In the genomic region with DNA sequence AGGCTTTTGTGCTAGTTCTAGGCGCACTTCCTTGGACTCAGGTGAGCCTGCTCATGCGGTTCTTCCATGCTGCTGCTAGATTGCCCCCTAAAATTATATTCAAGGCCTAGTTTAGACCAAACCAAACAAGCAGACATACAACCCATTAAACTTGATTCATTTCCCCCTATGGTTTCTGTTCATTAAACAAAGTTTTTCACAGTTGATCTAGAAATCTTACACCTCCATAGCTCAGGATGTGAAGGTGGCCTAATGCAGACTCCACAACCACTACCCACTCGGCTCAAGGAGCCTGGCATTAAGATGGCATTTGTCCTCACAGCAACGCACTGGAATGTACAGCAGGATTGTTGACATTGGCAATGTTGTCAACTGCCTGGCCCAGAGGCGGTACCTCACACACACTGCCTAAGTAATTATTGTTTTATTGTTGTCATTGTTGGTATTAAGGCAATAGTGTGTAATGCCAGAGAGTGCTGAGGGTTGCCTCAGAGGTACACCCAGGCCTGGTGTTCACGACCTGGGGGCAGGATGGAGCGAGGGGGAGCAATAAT, we compare ENCODE assay signal across 19 cellular contexts. TPM values are rescaled to one million over a fixed set of nuclear protein-coding genes. Genes with fewer than 3 reads are reported as not detected.
DNase-seq lines count a peak whose midpoint lies in the region; ATAC-seq, FAIRE-seq and TF ChIP-seq lines count a peak whose summit lies in the region.
"Had no signal": no experiment of that assay in that cellular context is flagged by ENCODE, and none has a peak within 500 bp of the region (broad histone marks: within the 10 kb centered on the region; RNA-seq: fewer than 3 reads in every experiment).

No MANE protein-coding gene starts in this region.

- H3K27ac Mint-ChIP-seq in osteocyte (ENCODE audit: unreplicated experiment), result no peak overlapping the region
- H3K27ac Mint-ChIP-seq: GM23338 had no signal

- 76 to 79% methylated on average over 7 of the region's 7 CpGs for WGBS in heart right ventricle, 2 donors
- WGBS in right cardiac atrium, result 76% methylated on average over 7 of the region's 7 CpGs
- WGBS in spleen, 5 donors, result 84 to 95% (median 87%) methylated on average over 7 of the region's 7 CpGs

- no peak for ATAC-seq in heart right ventricle
- no peak for ATAC-seq in right cardiac atrium
- ATAC-seq: A549, GM23338, HCT116 had no signal

- no peak overlapping the region for H2AFZ ChIP-seq in endothelial cell of umbilical vein (ENCODE audit: low read depth, low read length)
- H2AFZ ChIP-seq: GM23338, PC-9 had no signal

- H4K20me1 ChIP-seq in endothelial cell of umbilical vein (replicated peaks; ENCODE audit: control insufficient read depth, extremely low read depth, insufficient read depth, low read length), result no peaks in the 10 kb centered on the region
- H4K20me1 ChIP-seq: BLaER1 treated with 17β-estradiol and CSF1 and Interleukin-3, amounts not matched to agents 10 nM and 100 nM had no signal

- intact Hi-C loops in heart right ventricle (cut with DNase I), result loop anchor here in 1 of 10 donors (10.0 kb wide), 1 partner anchor 614 kb away; no protein-coding TSS in a partner anchor
- intact Hi-C loops in right cardiac atrium (cut with DNase I), result no loop called here
- intact Hi-C loops in endothelial cell of umbilical vein (cut with micrococcal nuclease), result no loop called here
- intact Hi-C loops in spleen (cut with DNase I; ENCODE audit: low total_unique reads), result no loop called here
- intact Hi-C loops in A673 (cut with micrococcal nuclease; ENCODE audit: unreplicated experiment), result no loop called here

- peaks cover 0 to 5% (median 0%) of the 10 kb centered on the region in 11 donors for H3K9me3 ChIP-seq in heart right ventricle
- H3K9me3 ChIP-seq in right cardiac atrium (ENCODE audit: control insufficient read depth, low read length), result no peaks in the 10 kb centered on the region
- H3K9me3 ChIP-seq in endothelial cell of umbilical vein (replicated peaks; ENCODE audit: control insufficient read depth, insufficient read depth, low read length), result no peaks in the 10 kb centered on the region
- no peaks in the 10 kb centered on the region for H3K9me3 ChIP-seq in spleen
- no peaks in the 10 kb centered on the region for H3K9me3 ChIP-seq in A673 (ENCODE audit: low read depth, low read length, poor library complexity, severe bottlenecking)
- H3K9me3 ChIP-seq: A549 had no signal

- H3K27ac ChIP-seq in heart right ventricle (peak overlapping the region in 6 of 10 donors; percentile 45 to 73 (median 62)), right cardiac atrium (ENCODE audit: low read length) (no peak overlapping the region), endothelial cell of umbilical vein (ENCODE audit: insufficient read depth, low read depth, low read length) (no peak overlapping the region), spleen (no peak overlapping the region), A673 (ENCODE audit: low read depth, low read length, poor library complexity, severe bottlenecking) (no peak overlapping the region)
- H3K27ac ChIP-seq: A549, PC-9 had no signal

- H3K4me3 ChIP-seq in heart right ventricle (no peak overlapping the region), right cardiac atrium (ENCODE audit: low read length) (no peak overlapping the region), endothelial cell of umbilical vein (replicated peaks in 1 of 3; ENCODE audit: insufficient read depth in 1 of 3, low read depth in 1 of 3, low read length in 3 of 3) (no peak overlapping the region), spleen (no peak overlapping the region), A673 (ENCODE audit: low read depth, low read length, poor library complexity, severe bottlenecking) (no peak overlapping the region)
- H3K4me3 ChIP-seq: A549; BLaER1 treated with 17β-estradiol and CSF1 and Interleukin-3, amounts not matched to agents 10 nM and 100 nM; GM23338; PC-9 had no signal

- no peak for FAIRE-seq in endothelial cell of umbilical vein (lab: Jason Lieb, UNC)
- FAIRE-seq: A549 had no signal

- no peaks in the 10 kb centered on the region for H3K9me1 ChIP-seq in endothelial cell of umbilical vein (replicated peaks; ENCODE audit: control insufficient read depth, extremely low read depth, insufficient read depth, low read length)

- no peak overlapping the region for H3K4me3 Mint-ChIP-seq in osteocyte (ENCODE audit: unreplicated experiment)
- H3K4me3 Mint-ChIP-seq: CD8-positive, alpha-beta memory T cell; GM23338 had no signal

- POLR2A ChIA-PET in endothelial cell of umbilical vein (lab: Charles Lee) (no interaction called here), A673 (lab: Charles Lee; ENCODE audit: low non-redundant PET) (no interaction called here)

- dilution Hi-C loops in endothelial cell of umbilical vein (cut with MboI; ENCODE audit: extremely low pct_ligation_motif_present, low sequenced_read_pairs), result no loop called here

- H3K9ac ChIP-seq in endothelial cell of umbilical vein (replicated peaks; ENCODE audit: extremely low read depth, insufficient read depth, low read length), result no peak overlapping the region
- H3K9ac ChIP-seq: BLaER1 treated with 17β-estradiol and CSF1 and Interleukin-3, amounts not matched to agents 10 nM and 100 nM had no signal

- TF ChIP-seq POLR2A in endothelial cell of umbilical vein (IDR thresholded peaks at IDR 0.05; ENCODE audit: low read depth, low read length) (no peak), spleen (IDR thresholded peaks at IDR 0.05) (no peak)

- no peaks in the 10 kb centered on the region for H3K4me1 Mint-ChIP-seq in osteocyte (ENCODE audit: unreplicated experiment)
- H3K4me1 Mint-ChIP-seq: CD8-positive, alpha-beta memory T cell; GM23338 had no signal

- H3K36me3 Mint-ChIP-seq in osteocyte (ENCODE audit: unreplicated experiment), result no peaks in the 10 kb centered on the region
- H3K36me3 Mint-ChIP-seq: CD8-positive, alpha-beta memory T cell had no signal

- CTCF ChIA-PET in endothelial cell of umbilical vein (lab: Charles Lee) (no interaction called here), A673 (lab: Charles Lee) (no interaction called here)

- no peaks in the 10 kb centered on the region for H3K27me3 Mint-ChIP-seq in osteocyte (ENCODE audit: unreplicated experiment)

- no peaks in the 10 kb centered on the region for H3K9me3 Mint-ChIP-seq in osteocyte (ENCODE audit: unreplicated experiment)
- H3K9me3 Mint-ChIP-seq: GM23338 had no signal

- H3K4me1 ChIP-seq in heart right ventricle, result peaks cover 0 to 19% (median 8%) of the 10 kb centered on the region in 9 donors
- H3K4me1 ChIP-seq in right cardiac atrium (ENCODE audit: control insufficient read depth, insufficient read depth, low read length), result no peaks in the 10 kb centered on the region
- H3K4me1 ChIP-seq in endothelial cell of umbilical vein (ENCODE audit: control insufficient read depth, extremely low read depth, insufficient read depth, low read length), result no peaks in the 10 kb centered on the region
- H3K4me1 ChIP-seq in spleen, result no peaks in the 10 kb centered on the region
- H3K4me1 ChIP-seq in A673 (ENCODE audit: insufficient read depth, low read length, poor library complexity, severe bottlenecking), result no peaks in the 10 kb centered on the region
- H3K4me1 ChIP-seq: A549 had no signal

- peaks cover 0 to 3% (median 0%) of the 10 kb centered on the region in 9 donors for H3K36me3 ChIP-seq in heart right ventricle
- H3K36me3 ChIP-seq in endothelial cell of umbilical vein (ENCODE audit: control insufficient read depth in 2 of 2, extremely low read depth in 1 of 2, insufficient read depth in 2 of 2, low read length in 2 of 2), result no peaks in the 10 kb centered on the region
- H3K36me3 ChIP-seq in spleen, result peaks cover 0 to 100% (median 33%) of the 10 kb centered on the region in 6 donors
- H3K36me3 ChIP-seq in A673 (ENCODE audit: insufficient read depth, low read length, poor library complexity, severe bottlenecking), result no peaks in the 10 kb centered on the region

- no peak for TF ChIP-seq CTCF in heart right ventricle (IDR thresholded peaks at IDR 0.05)
- TF ChIP-seq CTCF in endothelial cell of umbilical vein (IDR thresholded peaks at IDR 0.05; ENCODE audit: extremely low read depth in 1 of 2, insufficient read depth in 1 of 2, low read depth in 1 of 2, low read length in 2 of 2), result no peak
- TF ChIP-seq CTCF in osteocyte (IDR thresholded peaks at IDR 0.05), result no peak
- no peak for TF ChIP-seq CTCF in spleen (IDR thresholded peaks at IDR 0.05 in 8 of 11, conservative IDR thresholded peaks at IDR 0.05 in 3 of 11)
- TF ChIP-seq CTCF in A673 (conservative IDR thresholded peaks at IDR 0.05; ENCODE audit: low read depth, low read length), result no peak

- no peak overlapping the region for H3K4me2 ChIP-seq in endothelial cell of umbilical vein (ENCODE audit: insufficient read depth, low read length)
- H3K4me2 ChIP-seq: A549, GM23338, PC-9 had no signal

- H3K79me2 ChIP-seq in endothelial cell of umbilical vein (ENCODE audit: control insufficient read depth, insufficient read depth, low read length), result no peaks in the 10 kb centered on the region

- BruUV-seq in endothelial cell of umbilical vein (replicated peaks; lab: Mats Ljungman, UMichigan) (no TSS peak), A673 (replicated peaks; lab: Mats Ljungman, UMichigan) (no TSS peak)

- H3K27me3 ChIP-seq in heart right ventricle, result no peaks in the 10 kb centered on the region
- no peaks in the 10 kb centered on the region for H3K27me3 ChIP-seq in right cardiac atrium (ENCODE audit: control insufficient read depth, insufficient read depth)
- H3K27me3 ChIP-seq in endothelial cell of umbilical vein (ENCODE audit: control insufficient read depth in 2 of 2, insufficient read depth in 2 of 2, low read length in 2 of 2), result no peaks in the 10 kb centered on the region
- no peaks in the 10 kb centered on the region for H3K27me3 ChIP-seq in spleen (replicated peaks in 1 of 7)
- H3K27me3 ChIP-seq in A673 (replicated peaks; ENCODE audit: insufficient read depth, low read depth, low read length, poor library complexity), result no peaks in the 10 kb centered on the region
- H3K27me3 ChIP-seq: BLaER1 treated with 17β-estradiol and CSF1 and Interleukin-3, amounts not matched to agents 10 nM and 100 nM had no signal

- no peak for DNase-seq in heart right ventricle
- no peak for DNase-seq in right cardiac atrium
- peak; percentile 3 for DNase-seq in endothelial cell of umbilical vein (ENCODE audit: low read depth, low spot score)
- peak; percentile 54 for DNase-seq in osteocyte (ENCODE audit: extremely low spot score, unreplicated experiment)
- no peak for DNase-seq in spleen
- DNase-seq in H4 (ENCODE audit: low spot score), result no peak
- no peak for DNase-seq in A673 (ENCODE audit: low spot score)
- DNase-seq: CD8-positive, alpha-beta memory T cell; NCI-H1105; NCI-H1694; NCI-H2081 treated with DMSO at 0.1 percent for 48 hours; NCI-H510A; NCI-H82; PC-9 had no signal

RNA-seq across cellular contexts. Expression of gene LRRC18, which starts 38.4 kb away (rescaled TPM):
- total RNA-seq in heart right ventricle (under 1 TPM in 2 of 10 donors, not detected in 8; 0.13 to 0.18 TPM), right cardiac atrium (not detected), endothelial cell of umbilical vein (not detected in 2 replicates), osteocyte (not detected in 2 replicates), spleen (not detected), A673 (2021) (not detected in 2 replicates)
- polyA plus RNA-seq in heart right ventricle (not detected), right cardiac atrium (not detected), endothelial cell of umbilical vein (not detected in 2 replicates), spleen (under 1 TPM in 1 of 3 donors, not detected in 2; 0.06 TPM)
- polyA plus RNA-seq in endothelial cell of umbilical vein (2011; cell fraction: cytosol; rRNA removed), result not detected in 2 replicates
- not detected in 2 replicates for polyA plus RNA-seq in endothelial cell of umbilical vein (2011; cell fraction: nucleus; rRNA removed)
- polyA plus RNA-seq in endothelial cell of umbilical vein (2012), result not detected in 2 replicates
- not detected in 2 replicates for polyA minus RNA-seq in endothelial cell of umbilical vein
- not detected for polyA minus RNA-seq in endothelial cell of umbilical vein (2011; cell fraction: cytosol; rRNA and poly(A)+ RNA removed)
- not detected in 2 replicates for polyA minus RNA-seq in endothelial cell of umbilical vein (2011; cell fraction: nucleus; rRNA and poly(A)+ RNA removed)
- total RNA-seq in H4 (2014; rRNA removed; shearing (Covaris generic)), result 0.06 TPM in 1 of 2 replicates, not detected in the other
- total RNA-seq: CD8-positive, alpha-beta memory T cell; GM23338; LHCN-M2; PC-9 had no signal
- polyA plus RNA-seq: A549; CD8-positive, alpha-beta memory T cell; GM23338 had no signal

Comparison
In these comparisons a context has a peak if more than half of its experiments do, and no peak if none do; other contexts are left out.
1. H3K27ac ChIP-seq: peak in heart right ventricle (6 of 10); none in right cardiac atrium (single experiment), endothelial cell of umbilical vein (single experiment), spleen (0 of 8) and A673 (single experiment).
2. DNase-seq: peak in endothelial cell of umbilical vein (single experiment) and osteocyte (single experiment); none in heart right ventricle (0 of 2), right cardiac atrium (0 of 3), spleen (single experiment), H4 (single experiment) and A673 (single experiment).